15 cellular contexts compared by ENCODE assay signal in the genomic region with DNA sequence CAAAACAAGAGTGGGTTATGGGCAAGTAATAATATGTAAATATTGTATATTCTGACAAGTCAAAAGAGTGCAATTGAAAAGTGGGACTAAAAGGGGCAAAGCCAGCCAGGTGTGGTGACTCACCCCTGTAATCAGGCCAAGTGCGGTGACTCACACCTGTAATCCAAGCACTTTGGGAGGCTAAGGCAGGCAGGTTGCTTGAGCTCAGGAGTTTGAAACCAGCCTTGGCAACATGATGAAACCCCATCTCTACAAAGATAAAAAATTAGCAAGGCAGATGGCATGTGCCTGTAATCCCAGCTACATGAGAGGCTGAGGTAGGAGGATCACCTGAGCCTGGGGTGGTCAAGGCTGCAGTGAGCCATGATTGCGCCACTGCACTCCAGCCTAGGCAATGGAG.
DNase-seq lines count a peak whose midpoint lies in the region; FAIRE-seq and TF ChIP-seq lines count a peak whose summit lies in the region.
"Had no signal": no experiment of that assay in that cellular context is flagged by ENCODE, and none has a peak within 500 bp of the region (broad histone marks: within the 10 kb centered on the region; RNA-seq: fewer than 3 reads in every experiment).

No MANE protein-coding gene starts in this region.

- intact Hi-C loops in Calu3 (cut with micrococcal nuclease; ENCODE audit: unreplicated experiment) (no loop called here), esophagus muscularis mucosa (cut with DNase I) (no loop called here)

- no peaks in the 10 kb centered on the region for H3K27me3 Mint-ChIP-seq in Calu3 (ENCODE audit: unreplicated experiment)
- H3K27me3 Mint-ChIP-seq: naive thymus-derived CD8-positive, alpha-beta T cell had no signal

- DNase-seq in Calu3 = peak; percentile 73
- DNase-seq in ELR (ENCODE audit: low read depth) = peak; percentile 41
- DNase-seq in RCC 7860 (ENCODE audit: low spot score) = peak; percentile 26
- DNase-seq in esophagus muscularis mucosa (ENCODE audit: extremely low spot score) = peak; percentile 10
- DNase-seq in middle frontal gyrus (ENCODE audit: extremely low spot score, low spot score) = no peak
- no peak for DNase-seq in activated gamma-delta T cell treated with Interleukin-2 at 50 U/mL for 16 hours
- no peak for DNase-seq in HCEC 1CT
- DNase-seq: amygdala; lower lobe of right lung; MV-4-11; naive thymus-derived CD8-positive, alpha-beta T cell had no signal

- TF ChIP-seq EP300 in esophagus muscularis mucosa (IDR thresholded peaks at IDR 0.05) = no peak

- H3K27me3 ChIP-seq in esophagus muscularis mucosa = no peaks in the 10 kb centered on the region
- H3K27me3 ChIP-seq: suprapubic skin had no signal

- BruUV-seq in Calu3 (replicated peaks; lab: Mats Ljungman, UMichigan) = no TSS peak

- H3K4me3 ChIP-seq in esophagus muscularis mucosa = no peak overlapping the region
- H3K4me3 ChIP-seq: lower lobe of right lung, suprapubic skin had no signal

- no peaks in the 10 kb centered on the region for H3K9me3 ChIP-seq in esophagus muscularis mucosa
- H3K9me3 ChIP-seq: lower lobe of right lung, suprapubic skin had no signal

- H3K27ac ChIP-seq in esophagus muscularis mucosa (replicated peaks in 1 of 4) = no peak overlapping the region
- H3K27ac ChIP-seq: lower lobe of right lung, parathyroid adenoma, suprapubic skin had no signal

- peaks cover 12% of the 10 kb centered on the region for H3K4me1 Mint-ChIP-seq in Calu3 (ENCODE audit: low read depth, unreplicated experiment)
- H3K4me1 Mint-ChIP-seq: B cell had no signal

- no peak for TF ChIP-seq CTCF in Calu3 (IDR thresholded peaks at IDR 0.05; ENCODE audit: unreplicated experiment)
- no peak for TF ChIP-seq CTCF in esophagus muscularis mucosa (IDR thresholded peaks at IDR 0.05)

- no peak for TF ChIP-seq POLR2A in esophagus muscularis mucosa (IDR thresholded peaks at IDR 0.05; ENCODE audit: low read depth)

- CTCF ChIA-PET in Calu3 (lab: Charles Lee) = no interaction called here

- H3K36me3 ChIP-seq in esophagus muscularis mucosa = no peaks in the 10 kb centered on the region
- H3K36me3 ChIP-seq: lower lobe of right lung, suprapubic skin had no signal

- no peaks in the 10 kb centered on the region for H3K4me1 ChIP-seq in esophagus muscularis mucosa
- H3K4me1 ChIP-seq: lower lobe of right lung, parathyroid adenoma, suprapubic skin had no signal

- no peak overlapping the region for H3K4me3 Mint-ChIP-seq in Calu3 (ENCODE audit: low read depth, unreplicated experiment)
- H3K4me3 Mint-ChIP-seq: B cell; naive thymus-derived CD8-positive, alpha-beta T cell had no signal

- H3K36me3 Mint-ChIP-seq in Calu3 (ENCODE audit: insufficient read depth, unreplicated experiment) = no peaks in the 10 kb centered on the region
- H3K36me3 Mint-ChIP-seq: naive thymus-derived CD8-positive, alpha-beta T cell had no signal

- H3K27ac Mint-ChIP-seq in Calu3 (ENCODE audit: unreplicated experiment) = no peak overlapping the region
- H3K27ac Mint-ChIP-seq: B cell; naive thymus-derived CD8-positive, alpha-beta T cell had no signal

- 100% methylated on average over 2 of the region's 2 CpGs for whole genome bisulfite sequencing in esophagus muscularis mucosa

- no peak for FAIRE-seq in RCC 7860 (lab: Jason Lieb, UNC)
- FAIRE-seq: frontal cortex had no signal

- no peaks in the 10 kb centered on the region for H3K9me3 Mint-ChIP-seq in Calu3 (ENCODE audit: low read depth, unreplicated experiment)
- H3K9me3 Mint-ChIP-seq: naive thymus-derived CD8-positive, alpha-beta T cell had no signal

Comparison
In these comparisons a context has a peak if more than half of its experiments do, and no peak if none do; other contexts are left out.
1. DNase-seq: peak in Calu3 (single experiment), ELR (single experiment), RCC 7860 (single experiment) and esophagus muscularis mucosa (single experiment); none in middle frontal gyrus (single experiment), activated gamma-delta T cell treated with Interleukin-2 at 50 U/mL for 16 hours (single experiment) and HCEC 1CT (single experiment).